In the genomic region with DNA sequence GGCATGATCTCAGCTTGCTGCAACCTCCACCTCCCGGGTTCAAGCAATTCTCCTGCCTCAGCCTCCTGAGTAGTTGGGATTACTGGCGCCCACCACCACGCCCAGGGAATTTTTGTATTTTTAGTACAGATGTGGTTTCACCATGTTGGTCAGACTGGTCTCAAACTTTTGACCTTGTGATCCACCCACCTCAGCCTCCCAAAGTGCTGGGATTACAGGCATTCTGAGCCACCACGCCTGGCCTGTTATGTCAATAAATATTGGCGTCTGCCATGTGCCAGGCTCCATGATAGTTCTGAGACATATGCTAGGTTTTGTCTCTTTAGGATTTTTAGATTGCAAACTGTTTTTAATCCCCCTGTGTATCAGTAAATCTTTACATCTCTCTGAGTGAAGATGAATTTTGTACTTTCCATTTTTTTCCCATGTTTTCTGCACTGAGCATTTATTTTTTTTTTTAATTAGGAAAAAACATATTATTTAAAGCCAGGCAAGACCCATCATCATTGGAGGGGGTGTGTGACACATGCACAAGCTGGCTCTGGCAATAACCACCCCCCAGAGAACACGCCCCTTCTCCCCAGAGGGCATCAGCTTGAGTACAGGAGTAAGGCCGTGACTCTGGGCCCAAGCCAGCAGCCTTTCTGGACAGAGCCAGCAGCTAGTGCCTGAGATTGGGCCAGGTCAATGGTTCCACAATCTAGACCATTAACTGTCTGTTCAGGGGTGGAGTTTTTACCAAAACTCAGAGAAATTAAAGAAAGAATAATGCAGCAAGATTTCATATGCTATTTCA, we compare ENCODE assay signal across 1 cellular context.
TF ChIP-seq lines count a peak whose summit lies in the region.

No MANE protein-coding gene starts in this region.

TF ChIP-seq in SK-N-SH treated with all-trans-retinoic acid at 6 μM for 48 hours, 23 proteins besides CTCF, POLR2A, EP300 and RAD21 (continued from another document):
- TF ChIP-seq SNAI2 (CRISPR knock-in tag; IDR thresholded peaks at IDR 0.05), result no peak
- TF ChIP-seq ISL1 (CRISPR knock-in tag; IDR thresholded peaks at IDR 0.05), result no peak
- TF ChIP-seq BACH2 (CRISPR knock-in tag; IDR thresholded peaks at IDR 0.05; ENCODE audit: borderline replicate concordance), result no peak
